Comparison of ENCODE assay signal across 6 cellular contexts in the genomic region with DNA sequence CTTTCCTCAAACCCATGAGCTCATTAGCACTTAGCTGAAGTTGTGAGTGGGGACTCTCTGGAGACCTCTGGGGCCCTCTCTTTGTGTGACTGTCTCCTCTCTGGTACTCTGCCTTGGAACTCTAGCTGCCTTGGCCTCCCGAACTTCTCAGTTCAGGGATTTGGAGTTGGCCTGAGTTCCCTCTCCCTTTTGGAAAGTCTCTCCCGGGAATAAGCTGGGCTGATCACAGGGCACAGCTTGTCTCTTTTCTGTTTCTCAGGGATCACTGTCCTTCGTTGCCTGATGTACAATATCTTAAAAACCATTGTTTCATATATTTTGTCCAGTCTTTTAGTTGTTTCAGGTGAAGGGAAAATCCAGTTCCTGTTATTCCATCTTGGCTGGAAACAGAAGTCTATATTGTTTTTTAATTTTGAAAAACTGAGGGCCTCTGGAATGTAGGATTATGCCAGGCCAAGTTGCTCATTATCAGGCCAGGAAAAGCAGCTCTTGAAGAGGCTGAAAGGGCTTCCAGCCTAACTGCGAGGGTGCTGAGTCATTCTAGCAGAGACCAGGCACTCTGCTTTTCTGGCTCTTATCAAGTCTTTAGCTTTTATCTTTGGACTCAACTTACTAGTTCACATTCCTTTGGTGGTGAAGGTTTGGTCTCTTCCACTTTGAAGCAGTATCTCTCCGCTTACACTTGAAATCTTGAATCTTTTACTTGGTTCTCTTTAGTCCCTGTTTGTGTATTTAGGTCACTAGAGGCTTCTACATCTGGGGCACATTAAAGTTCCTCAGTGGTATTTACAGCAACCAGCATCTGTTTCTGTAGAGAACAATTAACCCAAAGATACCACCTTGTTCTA. TPM values are rescaled to one million over a fixed set of nuclear protein-coding genes. Genes with fewer than 3 reads are reported as not detected.
A peak's percentile ranks its signal among the peaks of the same experiment; 100 is the strongest.
DNase-seq lines count a peak whose midpoint lies in the region; ATAC-seq, FAIRE-seq and TF ChIP-seq lines count a peak whose summit lies in the region.

No MANE protein-coding gene starts in this region.

- H3K4me3 Mint-ChIP-seq in neural crest cell, result peak overlapping the region; percentile 17
- no peak overlapping the region for H3K4me3 Mint-ChIP-seq in activated T-helper 1 cell treated with anti-CD3 and anti-CD28 coated beads, Interleukin-12 subunit alpha, Interleukin-12 subunit beta, Interleukin-2, Interleukin-4 antibody, amounts not matched to agents 30 ng/mL and 10 ng/mL and 1 ng/mL, durations not matched to agents 14 hours and 24 hours and 36 hours

- no peak for TF ChIP-seq EP300 in GM12878 (IDR thresholded peaks at IDR 0.05; ENCODE audit: borderline replicate concordance in 1 of 2, control insufficient read depth in 1 of 2, low read depth in 2 of 2, low read length in 2 of 2)

- H2AFZ ChIP-seq in GM12878 (ENCODE audit: control insufficient read depth, low read depth, low read length), result peak overlapping the region; percentile 56

- ATAC-seq in GM12878, result peak; percentile 71
- ATAC-seq in GM21360 (IDR thresholded peaks at IDR 0.05; ENCODE audit: unreplicated experiment), result no peak
- ATAC-seq in HG03196 (IDR thresholded peaks at IDR 0.05; ENCODE audit: unreplicated experiment), result no peak

- peaks cover 33% of the 10 kb centered on the region for H3K4me1 Mint-ChIP-seq in neural crest cell
- peaks cover 14% of the 10 kb centered on the region for H3K4me1 Mint-ChIP-seq in activated T-helper 1 cell treated with anti-CD3 and anti-CD28 coated beads, Interleukin-12 subunit alpha, Interleukin-12 subunit beta, Interleukin-2, Interleukin-4 antibody, amounts not matched to agents 30 ng/mL and 10 ng/mL and 1 ng/mL, durations not matched to agents 14 hours and 24 hours and 36 hours (ENCODE audit: low read depth)

- peaks cover 2% of the 10 kb centered on the region for H3K9me3 Mint-ChIP-seq in neural crest cell
- no peaks in the 10 kb centered on the region for H3K9me3 Mint-ChIP-seq in activated T-helper 1 cell treated with anti-CD3 and anti-CD28 coated beads, Interleukin-12 subunit alpha, Interleukin-12 subunit beta, Interleukin-2, Interleukin-4 antibody, amounts not matched to agents 30 ng/mL and 10 ng/mL and 1 ng/mL, durations not matched to agents 14 hours and 24 hours and 36 hours

- SMC1A ChIA-PET in GM12878 (lab: Charles Lee; ENCODE audit: uncharacterized antibody, unreplicated experiment), result interaction anchor here (0.7 to 3.0 kb wide), 21 partner anchors 8 to 203 kb away, joined by 3 to 20 read pairs (median 5); a partner anchor contains a TSS

- H3K9me3 ChIP-seq in GM12878 (replicated peaks; ENCODE audit: control insufficient read depth, insufficient read depth, low read length), result no peaks in the 10 kb centered on the region

- peaks cover 9% of the 10 kb centered on the region for H3K4me1 ChIP-seq in GM12878 (ENCODE audit: control insufficient read depth, insufficient read depth, low read length)

- DNase-seq in HT-29 (ENCODE audit: low spot score) (peak; percentile 62), GM12878 (ENCODE audit: low read depth, low spot score) (no peak), neural crest cell (ENCODE audit: low read depth, low spot score) (no peak)
- DNase-seq in activated T-helper 1 cell treated with anti-CD3 and anti-CD28 coated beads, Interleukin-12 subunit alpha, Interleukin-12 subunit beta, Interleukin-2, Interleukin-4 antibody, amounts not matched to agents 30 ng/mL and 10 ng/mL and 1 ng/mL, durations not matched to agents 14 hours and 24 hours and 36 hours (ENCODE audit: low spot score), result no peak

- no peak overlapping the region for H3K4me3 ChIP-seq in GM12878

- POLR2A ChIA-PET in GM12878 (lab: Charles Lee), result interaction anchor here (0.7 to 1.7 kb wide), 2 partner anchors 57 to 63 kb away, joined by 3 to 7 read pairs; no protein-coding TSS in a partner anchor

- H3K27ac ChIP-seq in GM12878 (ENCODE audit: control insufficient read depth, insufficient read depth), result no peak overlapping the region

- no peak overlapping the region for H3K4me2 ChIP-seq in GM12878 (ENCODE audit: control insufficient read depth, insufficient read depth)

- no peaks in the 10 kb centered on the region for H4K20me1 ChIP-seq in GM12878 (ENCODE audit: control insufficient read depth, insufficient read depth)

- no peak for TF ChIP-seq POLR2A in GM12878 (IDR thresholded peaks at IDR 0.05; ENCODE audit: low read depth, low read length)

- no peak overlapping the region for H3K9ac ChIP-seq in GM12878 (ENCODE audit: control insufficient read depth, insufficient read depth, low read length)

- no peaks in the 10 kb centered on the region for H3K79me2 ChIP-seq in GM12878 (ENCODE audit: control insufficient read depth, insufficient read depth, low read length)

- BruUV-seq in GM12878 (replicated peaks; lab: Mats Ljungman, UMichigan), result no TSS peak

- TF ChIP-seq RAD21 in GM12878 (IDR thresholded peaks at IDR 0.05; ENCODE audit: insufficient read depth, low read depth, low read length), result no peak

- CTCF ChIA-PET in GM12878 (lab: Yijun Ruan, JAX), result interaction anchor here (0.6 to 3.2 kb wide), 10 partner anchors 9 to 569 kb away, joined by 3 to 25 read pairs (median 5); no protein-coding TSS in a partner anchor

- H3K36me3 Mint-ChIP-seq in neural crest cell (ENCODE audit: low read depth), result no peaks in the 10 kb centered on the region
- H3K36me3 Mint-ChIP-seq in activated T-helper 1 cell treated with anti-CD3 and anti-CD28 coated beads, Interleukin-12 subunit alpha, Interleukin-12 subunit beta, Interleukin-2, Interleukin-4 antibody, amounts not matched to agents 30 ng/mL and 10 ng/mL and 1 ng/mL, durations not matched to agents 14 hours and 24 hours and 36 hours (ENCODE audit: low read depth), result no peaks in the 10 kb centered on the region

- no peaks in the 10 kb centered on the region for H3K27me3 Mint-ChIP-seq in neural crest cell (ENCODE audit: low read depth)
- peaks cover 6% of the 10 kb centered on the region for H3K27me3 Mint-ChIP-seq in activated T-helper 1 cell treated with anti-CD3 and anti-CD28 coated beads, Interleukin-12 subunit alpha, Interleukin-12 subunit beta, Interleukin-2, Interleukin-4 antibody, amounts not matched to agents 30 ng/mL and 10 ng/mL and 1 ng/mL, durations not matched to agents 14 hours and 24 hours and 36 hours (ENCODE audit: insufficient read depth)

- no peak for FAIRE-seq in GM12878 (lab: Jason Lieb, UNC)

- 67% methylated on average over 5 of the region's 5 CpGs for WGBS in GM12878 (ENCODE audit: insufficient coverage, insufficient replicate concordance, low lambda C conversion rate, missing lambda C conversion rate)

- no peaks in the 10 kb centered on the region for H3K36me3 ChIP-seq in GM12878 (ENCODE audit: control insufficient read depth in 2 of 2, insufficient read depth in 2 of 2, low read length in 1 of 2)

- intact Hi-C loops in GM12878 (cut with micrococcal nuclease; ENCODE audit: unreplicated experiment), result no loop called here
- intact Hi-C loops in activated T-helper 1 cell treated with anti-CD3 and anti-CD28 coated beads, Interleukin-12 subunit alpha, Interleukin-12 subunit beta, Interleukin-2, Interleukin-4 antibody, amounts not matched to agents 30 ng/mL and 10 ng/mL and 1 ng/mL, durations not matched to agents 14 hours and 24 hours and 36 hours (cut with micrococcal nuclease), result no loop called here

- RAD21 ChIA-PET in GM12878 (lab: Charles Lee; ENCODE audit: unreplicated experiment), result interaction anchor here (0.7 to 3.0 kb wide), 13 partner anchors 9 to 362 kb away, joined by 3 to 16 read pairs (median 8); no protein-coding TSS in a partner anchor

- H3K27me3 ChIP-seq in GM12878 (replicated peaks in 1 of 2; ENCODE audit: control insufficient read depth in 2 of 2, insufficient read depth in 2 of 2, low read length in 1 of 2), result no peaks in the 10 kb centered on the region

- no peak for TF ChIP-seq CTCF in GM12878 (IDR thresholded peaks at IDR 0.05 in 2 of 3, conservative IDR thresholded peaks at IDR 0.05 in 1 of 3; ENCODE audit: control insufficient read depth in 2 of 3, extremely low read depth in 1 of 3, insufficient read depth in 1 of 3, low read depth in 3 of 3, low read length in 3 of 3)
- no peak for TF ChIP-seq CTCF in neural crest cell (conservative IDR thresholded peaks at IDR 0.05)

- H3K27ac Mint-ChIP-seq in neural crest cell (ENCODE audit: unreplicated experiment), result peak overlapping the region; percentile 2
- H3K27ac Mint-ChIP-seq in activated T-helper 1 cell treated with anti-CD3 and anti-CD28 coated beads, Interleukin-12 subunit alpha, Interleukin-12 subunit beta, Interleukin-2, Interleukin-4 antibody, amounts not matched to agents 30 ng/mL and 10 ng/mL and 1 ng/mL, durations not matched to agents 14 hours and 24 hours and 36 hours, result no peak overlapping the region

- in situ Hi-C loops in GM12878 (cut with MboI), result loop anchor here (25.0 kb wide), 1 partner anchor 582 kb away; no protein-coding TSS in a partner anchor

RNA-seq across cellular contexts. Expression of a gene that starts 8.4 kb away (rescaled TPM):
- total RNA-seq in HT-29 (2014; rRNA removed; shearing (Covaris generic)), result 71.2 and 76.8 TPM in 2 replicates
- total RNA-seq in GM12878 (2013; cell fraction: nucleolus; rRNA removed), result 309 and 360 TPM in 2 replicates
- 35.1 and 37.5 TPM in 2 replicates for total RNA-seq in GM12878 (2014; rRNA removed)
- total RNA-seq in GM12878 (2014; rRNA removed; fragmentation: Illumina TruSeq; extraction: Trizol), result 29.8 and 30.7 TPM in 2 replicates
- 42.6 and 42.7 TPM in 2 replicates for total RNA-seq in GM12878 (2021)
- 17.6 TPM for polyA plus RNA-seq in GM12878 (2011; ENCODE audit: low read depth)
- polyA plus RNA-seq in GM12878 (2011; rRNA removed), result 67.9 and 138 TPM in 2 replicates
- 166 and 203 TPM in 2 replicates for polyA plus RNA-seq in GM12878 (2011; cell fraction: cytosol; rRNA removed)
- 232 and 245 TPM in 2 replicates for polyA plus RNA-seq in GM12878 (2011; cell fraction: nucleus; rRNA removed)
- polyA plus RNA-seq in GM12878 (2012), result 26.3 and 45.6 TPM in 2 replicates
- 18.3 and 27.2 TPM in 2 replicates for polyA plus RNA-seq in GM12878 (2014; fragmentation: Illumina TruSeq; extraction: Trizol)
- 1 to 10 TPM; 2.9 to 3.6 TPM for polyA plus RNA-seq in GM12878 (2014; fragmentation: Nextera tagmentation; extraction: Ambion mirVana)
- polyA plus RNA-seq in GM12878 (2014; rRNA removed), result 29.9 and 37.3 TPM in 2 replicates
- polyA plus RNA-seq in GM12878 (2016; fragmentation: Nextera tagmentation; extraction: Ambion mirVana), result 10 to 100 TPM; 26.2 to 27.8 TPM
- polyA minus RNA-seq in GM12878 (2011; rRNA and poly(A)+ RNA removed), result 178 and 276 TPM in 2 replicates
- polyA minus RNA-seq in GM12878 (2011; cell fraction: cytosol; rRNA and poly(A)+ RNA removed), result 79.2 and 82.9 TPM in 2 replicates
- polyA minus RNA-seq in GM12878 (2011; cell fraction: nucleus; rRNA and poly(A)+ RNA removed), result 140 and 246 TPM in 2 replicates
- 36.7 and 41.0 TPM in 2 replicates for total RNA-seq in neural crest cell
- total RNA-seq in activated T-helper 1 cell treated with anti-CD3 and anti-CD28 coated beads, Interleukin-12 subunit alpha, Interleukin-12 subunit beta, Interleukin-2, Interleukin-4 antibody, amounts not matched to agents 30 ng/mL and 10 ng/mL and 1 ng/mL, durations not matched to agents 14 hours and 24 hours and 36 hours, result 122 and 128 TPM in 2 replicates

RNA-seq across cellular contexts. Expression of a gene that starts 44.6 kb away (rescaled TPM):
- 0.92 and 1.1 TPM in 2 replicates for total RNA-seq in HT-29 (2014; rRNA removed; shearing (Covaris generic))
- 0.86 and 1.8 TPM in 2 replicates for total RNA-seq in GM12878 (2013; cell fraction: nucleolus; rRNA removed)
- total RNA-seq in GM12878 (2014; rRNA removed) (0.65 and 0.68 TPM in 2 replicates), GM12878 (2014; rRNA removed; fragmentation: Illumina TruSeq; extraction: Trizol) (0.54 and 0.64 TPM in 2 replicates), GM12878 (2021) (0.35 and 0.56 TPM in 2 replicates), neural crest cell (0.68 and 0.77 TPM in 2 replicates)
- polyA plus RNA-seq in GM12878 (2011; ENCODE audit: low read depth), result 0.20 TPM
- polyA plus RNA-seq in GM12878 (2011; rRNA removed) (0.36 and 0.62 TPM in 2 replicates), GM12878 (2014; fragmentation: Illumina TruSeq; extraction: Trizol) (0.68 and 0.87 TPM in 2 replicates), GM12878 (2014; fragmentation: Nextera tagmentation; extraction: Ambion mirVana) (under 1 TPM; 0.23 to 0.51 TPM), GM12878 (2014; rRNA removed) (0.74 and 0.79 TPM in 2 replicates), GM12878 (2016; fragmentation: Nextera tagmentation; extraction: Ambion mirVana) (under 1 TPM; 0.08 to 0.31 TPM)
- polyA plus RNA-seq in GM12878 (2011; cell fraction: cytosol; rRNA removed), result 0.33 and 0.45 TPM in 2 replicates
- 0.51 and 0.59 TPM in 2 replicates for polyA plus RNA-seq in GM12878 (2011; cell fraction: nucleus; rRNA removed)
- polyA plus RNA-seq in GM12878 (2012), result 0.65 and 0.73 TPM in 2 replicates
- 1.2 TPM in 2 replicates for polyA minus RNA-seq in GM12878 (2011; rRNA and poly(A)+ RNA removed)
- polyA minus RNA-seq in GM12878 (2011; cell fraction: cytosol; rRNA and poly(A)+ RNA removed), result 0.42 TPM in 1 of 2 replicates, not detected in the other
- 1.3 and 2.5 TPM in 2 replicates for polyA minus RNA-seq in GM12878 (2011; cell fraction: nucleus; rRNA and poly(A)+ RNA removed)
- 0.42 and 0.62 TPM in 2 replicates for total RNA-seq in activated T-helper 1 cell treated with anti-CD3 and anti-CD28 coated beads, Interleukin-12 subunit alpha, Interleukin-12 subunit beta, Interleukin-2, Interleukin-4 antibody, amounts not matched to agents 30 ng/mL and 10 ng/mL and 1 ng/mL, durations not matched to agents 14 hours and 24 hours and 36 hours

RNA-seq across cellular contexts. Expression of a gene that starts 44.7 kb away (rescaled TPM):
- total RNA-seq in HT-29 (2014; rRNA removed; shearing (Covaris generic)), result 83.0 and 84.4 TPM in 2 replicates
- total RNA-seq in GM12878 (2013; cell fraction: nucleolus; rRNA removed), result 15.4 and 16.1 TPM in 2 replicates
- total RNA-seq in GM12878 (2014; rRNA removed) (75.9 and 90.5 TPM in 2 replicates), GM12878 (2014; rRNA removed; fragmentation: Illumina TruSeq; extraction: Trizol) (76.5 and 85.2 TPM in 2 replicates), GM12878 (2021) (58.3 and 59.0 TPM in 2 replicates), neural crest cell (86.5 and 86.6 TPM in 2 replicates)
- polyA plus RNA-seq in GM12878 (2011; ENCODE audit: low read depth), result 41.6 TPM
- polyA plus RNA-seq in GM12878 (2011; rRNA removed) (84.4 and 99.3 TPM in 2 replicates), GM12878 (2014; fragmentation: Illumina TruSeq; extraction: Trizol) (116 and 127 TPM in 2 replicates), GM12878 (2014; fragmentation: Nextera tagmentation; extraction: Ambion mirVana) (10 to 100 TPM; 40.8 to 65.9 TPM), GM12878 (2014; rRNA removed) (63.6 and 63.9 TPM in 2 replicates), GM12878 (2016; fragmentation: Nextera tagmentation; extraction: Ambion mirVana) (100 to 1,000 TPM in 1 of 2 experiments, 10 to 100 TPM in 1; 98.3 to 101 TPM)
- 65.7 and 66.3 TPM in 2 replicates for polyA plus RNA-seq in GM12878 (2011; cell fraction: cytosol; rRNA removed)
- polyA plus RNA-seq in GM12878 (2011; cell fraction: nucleus; rRNA removed), result 29.5 and 36.3 TPM in 2 replicates
- polyA plus RNA-seq in GM12878 (2012), result 37.0 and 42.4 TPM in 2 replicates
- polyA minus RNA-seq in GM12878 (2011; rRNA and poly(A)+ RNA removed), result 35.8 and 39.2 TPM in 2 replicates
- 11.5 and 14.5 TPM in 2 replicates for polyA minus RNA-seq in GM12878 (2011; cell fraction: cytosol; rRNA and poly(A)+ RNA removed)
- 12.2 and 18.4 TPM in 2 replicates for polyA minus RNA-seq in GM12878 (2011; cell fraction: nucleus; rRNA and poly(A)+ RNA removed)
- 90.9 and 95.7 TPM in 2 replicates for total RNA-seq in activated T-helper 1 cell treated with anti-CD3 and anti-CD28 coated beads, Interleukin-12 subunit alpha, Interleukin-12 subunit beta, Interleukin-2, Interleukin-4 antibody, amounts not matched to agents 30 ng/mL and 10 ng/mL and 1 ng/mL, durations not matched to agents 14 hours and 24 hours and 36 hours

RNA-seq across cellular contexts. Expression of a gene that starts 54.1 kb away (rescaled TPM):
- 16.0 and 20.8 TPM in 2 replicates for total RNA-seq in HT-29 (2014; rRNA removed; shearing (Covaris generic))
- 34.6 and 46.8 TPM in 2 replicates for total RNA-seq in GM12878 (2013; cell fraction: nucleolus; rRNA removed)
- total RNA-seq in GM12878 (2014; rRNA removed) (13.1 and 15.7 TPM in 2 replicates), GM12878 (2014; rRNA removed; fragmentation: Illumina TruSeq; extraction: Trizol) (10.3 and 11.9 TPM in 2 replicates), GM12878 (2021) (20.2 and 21.6 TPM in 2 replicates), neural crest cell (23.2 and 23.7 TPM in 2 replicates)
- polyA plus RNA-seq in GM12878 (2011; ENCODE audit: low read depth), result 13.2 TPM
- polyA plus RNA-seq in GM12878 (2011; rRNA removed) (8.1 and 10.7 TPM in 2 replicates), GM12878 (2014; fragmentation: Illumina TruSeq; extraction: Trizol) (18.0 and 20.4 TPM in 2 replicates), GM12878 (2014; fragmentation: Nextera tagmentation; extraction: Ambion mirVana) (1 to 10 TPM; 2.4 to 3.9 TPM), GM12878 (2014; rRNA removed) (15.7 and 18.2 TPM in 2 replicates), GM12878 (2016; fragmentation: Nextera tagmentation; extraction: Ambion mirVana) (10 to 100 TPM; 11.6 to 13.8 TPM)
- polyA plus RNA-seq in GM12878 (2011; cell fraction: cytosol; rRNA removed), result 9.4 and 10.4 TPM in 2 replicates
- polyA plus RNA-seq in GM12878 (2011; cell fraction: nucleus; rRNA removed), result 31.0 and 32.1 TPM in 2 replicates
- polyA plus RNA-seq in GM12878 (2012), result 16.8 and 19.2 TPM in 2 replicates
- 9.1 and 17.1 TPM in 2 replicates for polyA minus RNA-seq in GM12878 (2011; rRNA and poly(A)+ RNA removed)
- 3.6 TPM in 2 replicates for polyA minus RNA-seq in GM12878 (2011; cell fraction: cytosol; rRNA and poly(A)+ RNA removed)
- polyA minus RNA-seq in GM12878 (2011; cell fraction: nucleus; rRNA and poly(A)+ RNA removed), result 12.3 and 23.0 TPM in 2 replicates
- total RNA-seq in activated T-helper 1 cell treated with anti-CD3 and anti-CD28 coated beads, Interleukin-12 subunit alpha, Interleukin-12 subunit beta, Interleukin-2, Interleukin-4 antibody, amounts not matched to agents 30 ng/mL and 10 ng/mL and 1 ng/mL, durations not matched to agents 14 hours and 24 hours and 36 hours, result 23.0 and 23.7 TPM in 2 replicates
